ENCODE assay signal across 26 cellular contexts in genomic region chr7:151585744-151586424, GRCh38.
DNase-seq lines count a peak whose midpoint lies in the region; TF ChIP-seq lines count a peak whose summit lies in the region.
"Had no signal": no experiment of that assay in that cellular context is flagged by ENCODE, and none has a peak within 500 bp of the region (broad histone marks: within the 10 kb centered on the region; RNA-seq: fewer than 3 reads in every experiment).

No MANE protein-coding gene starts in this region.

- TF ChIP-seq CTCF in MCF 10A (IDR thresholded peaks at IDR 0.05; ENCODE audit: unreplicated experiment): no peak
- TF ChIP-seq CTCF in osteoblast (IDR thresholded peaks at IDR 0.05; ENCODE audit: extremely low read depth, low read depth, low read length): no peak

- POLR2A ChIA-PET in MCF 10A (lab: Yijun Ruan, JAX): interaction anchor here (1.2 kb wide), 1 partner anchor 30 kb away, joined by 3 read pairs; no protein-coding TSS in a partner anchor

- H3K4me3 ChIP-seq in osteoblast (ENCODE audit: insufficient read depth, low read length): no peak overlapping the region
- H3K4me3 ChIP-seq: breast epithelium, neural progenitor cell, right lobe of liver, thyroid gland had no signal

- CTCF ChIA-PET in MCF 10A (lab: Yijun Ruan, JAX): interaction anchor here (0.5 to 1.8 kb wide), 5 partner anchors 12 to 174 kb away, joined by 3 to 11 read pairs (median 3); no protein-coding TSS in a partner anchor

- peaks cover 9% of the 10 kb centered on the region for H3K4me1 Mint-ChIP-seq in MCF 10A (ENCODE audit: insufficient read depth, unreplicated experiment)
- H3K4me1 Mint-ChIP-seq: activated CD4-positive, alpha-beta T cell treated with anti-CD3 and anti-CD28 coated beads, Interleukin-2, amount 10 ng/mL, durations not matched to agents 24 days and 14 days; activated naive CD4-positive, alpha-beta T cell treated with anti-CD3 and anti-CD28 coated beads, Interleukin-2, amount 50 U/mL, for 24 hours; neural progenitor cell had no signal

- peak overlapping the region; percentile 28 for H3K27ac Mint-ChIP-seq in MCF 10A (ENCODE audit: low read depth, unreplicated experiment)
- H3K27ac Mint-ChIP-seq: activated CD4-positive, alpha-beta T cell treated with anti-CD3 and anti-CD28 coated beads, Interleukin-2, amount 10 ng/mL, durations not matched to agents 24 days and 14 days; activated naive CD4-positive, alpha-beta T cell treated with anti-CD3 and anti-CD28 coated beads, Interleukin-2, amount 50 U/mL, for 24 hours; H9; neural progenitor cell had no signal

- H3K79me2 ChIP-seq in osteoblast (ENCODE audit: insufficient read depth, low read length): peaks cover 43% of the 10 kb centered on the region

- H3K36me3 Mint-ChIP-seq in MCF 10A (ENCODE audit: insufficient read depth, unreplicated experiment): peaks cover 68% of the 10 kb centered on the region

- no peak overlapping the region for H3K4me3 Mint-ChIP-seq in MCF 10A (ENCODE audit: unreplicated experiment)
- H3K4me3 Mint-ChIP-seq: activated CD4-positive, alpha-beta T cell treated with anti-CD3 and anti-CD28 coated beads, Interleukin-2, amount 10 ng/mL, durations not matched to agents 24 days and 14 days; activated naive CD4-positive, alpha-beta T cell treated with anti-CD3 and anti-CD28 coated beads, Interleukin-2, amount 50 U/mL, for 24 hours; H9; neural progenitor cell had no signal

- H3K4me2 ChIP-seq in osteoblast (ENCODE audit: insufficient read depth, low read length): no peak overlapping the region
- H3K4me2 ChIP-seq: neural progenitor cell had no signal

- no peak overlapping the region for H3K27ac ChIP-seq in osteoblast (ENCODE audit: low read depth, low read length)
- H3K27ac ChIP-seq: neural progenitor cell, right lobe of liver, thyroid gland had no signal

- H3K4me1 ChIP-seq in osteoblast (ENCODE audit: insufficient read depth, low read length): peaks cover 5% of the 10 kb centered on the region
- H3K4me1 ChIP-seq: breast epithelium, neural progenitor cell, right lobe of liver had no signal

- intact Hi-C loops in MCF 10A (cut with micrococcal nuclease): no loop called here
- intact Hi-C loops in head of caudate nucleus (cut with DNase I): no loop called here

- H3K27me3 Mint-ChIP-seq in MCF 10A (ENCODE audit: insufficient read depth, unreplicated experiment): no peaks in the 10 kb centered on the region
- H3K27me3 Mint-ChIP-seq: activated CD4-positive, alpha-beta T cell treated with anti-CD3 and anti-CD28 coated beads, Interleukin-2, amount 10 ng/mL, durations not matched to agents 24 days and 14 days; activated naive CD4-positive, alpha-beta T cell treated with anti-CD3 and anti-CD28 coated beads, Interleukin-2, amount 50 U/mL, for 24 hours had no signal

- DNase-seq in Daoy (ENCODE audit: low read depth): peak; percentile 75
- peak; percentile 19 for DNase-seq in MCF 10A (ENCODE audit: unreplicated experiment)
- peak in 37 of 42 donors; percentile 11 to 78 (median 48) for DNase-seq in head of caudate nucleus
- DNase-seq in lung microvascular endothelial cell (ENCODE audit: low read depth in 2 of 2): peak; percentile 72 to 77
- no peak for DNase-seq in kidney tubule cell (ENCODE audit: low spot score)
- DNase-seq in osteoblast (ENCODE audit: insufficient read length, low spot score, missing footprints): no peak
- no peak for DNase-seq in epidermal melanocyte (ENCODE audit: insufficient read length, low spot score)
- DNase-seq in medulla oblongata (ENCODE audit: extremely low spot score): no peak
- DNase-seq: activated CD4-positive, alpha-beta T cell treated with anti-CD3 and anti-CD28 coated beads, Interleukin-2, amount 10 ng/mL, durations not matched to agents 24 days and 14 days; activated CD8-positive, alpha-beta memory T cell treated with anti-CD3 and anti-CD28 coated beads for 24 hours; activated T-cell treated with anti-CD3 and anti-CD28 coated beads for 4 hours; effector CD8-positive, alpha-beta T cell; foreskin melanocyte; H9; mesendoderm; NCI-H1417; NCI-H2029; NCI-H526; right lobe of liver; SIG-M5; SW 1271; T1000; thyroid gland had no signal

- no peaks in the 10 kb centered on the region for H3K27me3 ChIP-seq in osteoblast (ENCODE audit: insufficient read depth, low read length)
- H3K27me3 ChIP-seq: breast epithelium, neural progenitor cell, right lobe of liver, thyroid gland had no signal

- no peak overlapping the region for H2AFZ ChIP-seq in osteoblast (ENCODE audit: low read length)
- H2AFZ ChIP-seq: neural progenitor cell had no signal

- no peaks in the 10 kb centered on the region for H3K9me3 ChIP-seq in osteoblast (ENCODE audit: low read depth, low read length)
- H3K9me3 ChIP-seq: breast epithelium, right lobe of liver, thyroid gland had no signal

- BruUV-seq in MCF 10A (replicated peaks; lab: Mats Ljungman, UMichigan): no TSS peak

- no peaks in the 10 kb centered on the region for H3K9me3 Mint-ChIP-seq in MCF 10A (ENCODE audit: unreplicated experiment)
- H3K9me3 Mint-ChIP-seq: activated CD4-positive, alpha-beta T cell treated with anti-CD3 and anti-CD28 coated beads, Interleukin-2, amount 10 ng/mL, durations not matched to agents 24 days and 14 days; activated naive CD4-positive, alpha-beta T cell treated with anti-CD3 and anti-CD28 coated beads, Interleukin-2, amount 50 U/mL, for 24 hours; H9 had no signal

- H4K20me1 ChIP-seq in osteoblast (ENCODE audit: insufficient read depth, low read length): no peaks in the 10 kb centered on the region

- peaks cover 5% of the 10 kb centered on the region for H3K36me3 ChIP-seq in osteoblast (ENCODE audit: insufficient read depth, low read length)
- H3K36me3 ChIP-seq: breast epithelium, neural progenitor cell, thyroid gland had no signal

Comparison
In these comparisons a context has a peak if more than half of its experiments do, and no peak if none do; other contexts are left out.
1. DNase-seq: peak in Daoy (single experiment), MCF 10A (single experiment), head of caudate nucleus (37 of 42) and lung microvascular endothelial cell (2 of 2); none in kidney tubule cell (single experiment), osteoblast (single experiment), epidermal melanocyte (single experiment) and medulla oblongata (single experiment).